28 cellular contexts compared by ENCODE assay signal in genomic region chr7:129393255-129393654, GRCh38.
"Had no signal": no experiment of that assay in that cellular context is flagged by ENCODE, and none has a peak within 500 bp of the region (broad histone marks: within the 10 kb centered on the region; RNA-seq: fewer than 3 reads in every experiment).

No MANE protein-coding gene starts in this region.

- H3K27ac Mint-ChIP-seq: activated CD4-positive, alpha-beta memory T cell treated with anti-CD3 and anti-CD28 coated beads for 36 hours; activated CD4-positive, alpha-beta T cell treated with anti-CD3 and anti-CD28 coated beads for 36 hours; activated CD4-positive, alpha-beta T cell treated with anti-CD3 and anti-CD28 coated beads, Interleukin-2, amount 10 ng/mL, durations not matched to agents 24 days and 14 days; activated CD8-positive, alpha-beta memory T cell treated with anti-CD3 and anti-CD28 coated beads, Interleukin-2, amount 10 ng/mL, durations not matched to agents 7 days and 5 days; activated CD8-positive, alpha-beta T cell treated with anti-CD3 and anti-CD28 coated beads, Interleukin-2, amount 10 ng/mL, durations not matched to agents 7 days and 5 days; activated naive CD4-positive, alpha-beta T cell treated with anti-CD3 and anti-CD28 coated beads for 36 hours; activated naive CD4-positive, alpha-beta T cell treated with anti-CD3 and anti-CD28 coated beads, Interleukin-2, amount 50 U/mL, for 24 hours; activated naive CD8-positive, alpha-beta T cell treated with anti-CD3 and anti-CD28 coated beads for 36 hours; activated naive CD8-positive, alpha-beta T cell treated with anti-CD3 and anti-CD28 coated beads, Interleukin-2, amount 50 U/mL, for 24 hours; activated T-helper 1 cell treated with anti-CD3 and anti-CD28 coated beads, Interleukin-12 subunit alpha, Interleukin-12 subunit beta, Interleukin-2, Interleukin-4 antibody, amounts not matched to agents 30 ng/mL and 10 ng/mL and 1 ng/mL, durations not matched to agents 14 hours and 24 hours and 36 hours; activated T-helper 2 cell treated with anti-CD3 and anti-CD28 coated beads, Interferon-gamma antibody, Interleukin-2, Interleukin-4, amounts not matched to agents 10 μg/mL and 5 μg/mL and 100 μg/mL, durations not matched to agents 14 hours and 24 hours and 36 hours had no signal

- H3K9me3 ChIP-seq: adrenal gland, body of pancreas, colonic mucosa had no signal

- H3K4me3 Mint-ChIP-seq: activated CD4-positive, alpha-beta memory T cell treated with anti-CD3 and anti-CD28 coated beads for 36 hours; activated CD4-positive, alpha-beta T cell treated with anti-CD3 and anti-CD28 coated beads for 36 hours; activated CD4-positive, alpha-beta T cell treated with anti-CD3 and anti-CD28 coated beads, Interleukin-2, amount 10 ng/mL, durations not matched to agents 24 days and 14 days; activated CD8-positive, alpha-beta memory T cell treated with anti-CD3 and anti-CD28 coated beads, Interleukin-2, amount 10 ng/mL, durations not matched to agents 7 days and 5 days; activated CD8-positive, alpha-beta T cell treated with anti-CD3 and anti-CD28 coated beads, Interleukin-2, amount 10 ng/mL, durations not matched to agents 7 days and 5 days; activated naive CD4-positive, alpha-beta T cell treated with anti-CD3 and anti-CD28 coated beads for 36 hours; activated naive CD4-positive, alpha-beta T cell treated with anti-CD3 and anti-CD28 coated beads, Interleukin-2, amount 50 U/mL, for 24 hours; activated naive CD8-positive, alpha-beta T cell treated with anti-CD3 and anti-CD28 coated beads for 36 hours; activated naive CD8-positive, alpha-beta T cell treated with anti-CD3 and anti-CD28 coated beads, Interleukin-2, amount 50 U/mL, for 24 hours; activated T-helper 1 cell treated with anti-CD3 and anti-CD28 coated beads, Interleukin-12 subunit alpha, Interleukin-12 subunit beta, Interleukin-2, Interleukin-4 antibody, amounts not matched to agents 30 ng/mL and 10 ng/mL and 1 ng/mL, durations not matched to agents 14 hours and 24 hours and 36 hours had no signal

- H3K27me3 ChIP-seq: adrenal gland, body of pancreas, colonic mucosa had no signal

- H3K4me1 ChIP-seq: body of pancreas, colonic mucosa had no signal

- ATAC-seq: activated CD4-positive, alpha-beta T cell treated with anti-CD3 and anti-CD28 coated beads for 36 hours; activated CD8-positive, alpha-beta memory T cell treated with anti-CD3 and anti-CD28 coated beads, Interleukin-2, amount 10 ng/mL, durations not matched to agents 7 days and 5 days; activated CD8-positive, alpha-beta T cell treated with anti-CD3 and anti-CD28 coated beads, Interleukin-2, amount 10 ng/mL, durations not matched to agents 7 days and 5 days; activated naive CD8-positive, alpha-beta T cell treated with anti-CD3 and anti-CD28 coated beads, Interleukin-2, amount 50 U/mL, for 24 hours; body of pancreas; esophagus mucosa had no signal

- H3K27ac ChIP-seq: body of pancreas, colonic mucosa had no signal

- H3K27me3 Mint-ChIP-seq: activated CD4-positive, alpha-beta memory T cell treated with anti-CD3 and anti-CD28 coated beads for 36 hours; activated CD4-positive, alpha-beta T cell treated with anti-CD3 and anti-CD28 coated beads for 36 hours; activated CD4-positive, alpha-beta T cell treated with anti-CD3 and anti-CD28 coated beads, Interleukin-2, amount 10 ng/mL, durations not matched to agents 24 days and 14 days; activated CD8-positive, alpha-beta memory T cell treated with anti-CD3 and anti-CD28 coated beads, Interleukin-2, amount 10 ng/mL, durations not matched to agents 7 days and 5 days; activated naive CD4-positive, alpha-beta T cell treated with anti-CD3 and anti-CD28 coated beads, Interleukin-2, amount 50 U/mL, for 24 hours; activated naive CD8-positive, alpha-beta T cell treated with anti-CD3 and anti-CD28 coated beads for 36 hours; activated naive CD8-positive, alpha-beta T cell treated with anti-CD3 and anti-CD28 coated beads, Interleukin-2, amount 50 U/mL, for 24 hours had no signal

- DNase-seq: activated CD4-positive, alpha-beta memory T cell treated with anti-CD3 and anti-CD28 coated beads for 36 hours; activated CD4-positive, alpha-beta T cell treated with anti-CD3 and anti-CD28 coated beads for 36 hours; activated CD4-positive, alpha-beta T cell treated with anti-CD3 and anti-CD28 coated beads, Interleukin-2, amount 10 ng/mL, durations not matched to agents 24 days and 14 days; activated CD4-positive, CD25-positive, alpha-beta regulatory T cell; activated CD4-positive, CD25-positive, alpha-beta regulatory T cell treated with anti-CD3 and anti-CD28 coated beads, Interleukin-2, amount 50 U/mL, for 72 hours; activated CD8-positive, alpha-beta memory T cell treated with anti-CD3 and anti-CD28 coated beads, Interleukin-2, amount 10 ng/mL, durations not matched to agents 7 days and 5 days; activated CD8-positive, alpha-beta memory T cell treated with anti-CD3 and anti-CD28 coated beads, Interleukin-2, amount 50 U/mL, for 4 hours; activated CD8-positive, alpha-beta T cell treated with anti-CD3 and anti-CD28 coated beads, Interleukin-2, amount 10 ng/mL, durations not matched to agents 7 days and 5 days; activated effector memory CD4-positive, alpha-beta T cell treated with anti-CD3 and anti-CD28 coated beads, Interleukin-2, amount 50 U/mL, for 16 hours; activated naive CD4-positive, alpha-beta T cell treated with anti-CD3 and anti-CD28 coated beads for 36 hours; activated naive CD8-positive, alpha-beta T cell treated with anti-CD3 and anti-CD28 coated beads for 36 hours; activated naive CD8-positive, alpha-beta T cell treated with anti-CD3 and anti-CD28 coated beads, Interleukin-2, amount 50 U/mL, for 24 hours; activated T-cell treated with anti-CD3 and anti-CD28 coated beads, Interleukin-2, amount 50 U/mL, for 1 hour; activated T-cell treated with anti-CD3 and anti-CD28 coated beads, Interleukin-2, amount 50 U/mL, for 48 hours; adrenal gland; amygdala; aorta; body of pancreas; central memory CD4-positive, alpha-beta T cell; cerebellar nuclear complex; colonic mucosa; effector CD8-positive, alpha-beta T cell; foreskin fibroblast; T-helper 2 cell had no signal

- H3K36me3 Mint-ChIP-seq: activated CD8-positive, alpha-beta memory T cell treated with anti-CD3 and anti-CD28 coated beads, Interleukin-2, amount 10 ng/mL, durations not matched to agents 7 days and 5 days; activated naive CD8-positive, alpha-beta T cell treated with anti-CD3 and anti-CD28 coated beads for 36 hours had no signal

- H3K9me3 Mint-ChIP-seq: activated CD4-positive, alpha-beta memory T cell treated with anti-CD3 and anti-CD28 coated beads for 36 hours; activated CD4-positive, alpha-beta T cell treated with anti-CD3 and anti-CD28 coated beads, Interleukin-2, amount 10 ng/mL, durations not matched to agents 24 days and 14 days; activated naive CD4-positive, alpha-beta T cell treated with anti-CD3 and anti-CD28 coated beads for 36 hours; activated naive CD4-positive, alpha-beta T cell treated with anti-CD3 and anti-CD28 coated beads, Interleukin-2, amount 50 U/mL, for 24 hours; activated naive CD8-positive, alpha-beta T cell treated with anti-CD3 and anti-CD28 coated beads for 36 hours; activated naive CD8-positive, alpha-beta T cell treated with anti-CD3 and anti-CD28 coated beads, Interleukin-2, amount 50 U/mL, for 24 hours; activated T-helper 1 cell treated with anti-CD3 and anti-CD28 coated beads, Interleukin-12 subunit alpha, Interleukin-12 subunit beta, Interleukin-2, Interleukin-4 antibody, amounts not matched to agents 30 ng/mL and 10 ng/mL and 1 ng/mL, durations not matched to agents 14 hours and 24 hours and 36 hours; activated T-helper 2 cell treated with anti-CD3 and anti-CD28 coated beads, Interferon-gamma antibody, Interleukin-2, Interleukin-4, amounts not matched to agents 10 μg/mL and 5 μg/mL and 100 μg/mL, durations not matched to agents 14 hours and 24 hours and 36 hours had no signal

- H3K4me1 Mint-ChIP-seq: activated CD4-positive, alpha-beta T cell treated with anti-CD3 and anti-CD28 coated beads for 36 hours; activated CD4-positive, alpha-beta T cell treated with anti-CD3 and anti-CD28 coated beads, Interleukin-2, amount 10 ng/mL, durations not matched to agents 24 days and 14 days; activated CD8-positive, alpha-beta memory T cell treated with anti-CD3 and anti-CD28 coated beads, Interleukin-2, amount 10 ng/mL, durations not matched to agents 7 days and 5 days; activated naive CD4-positive, alpha-beta T cell treated with anti-CD3 and anti-CD28 coated beads, Interleukin-2, amount 50 U/mL, for 24 hours; activated naive CD8-positive, alpha-beta T cell treated with anti-CD3 and anti-CD28 coated beads for 36 hours; activated naive CD8-positive, alpha-beta T cell treated with anti-CD3 and anti-CD28 coated beads, Interleukin-2, amount 50 U/mL, for 24 hours had no signal

- H3K36me3 ChIP-seq: adrenal gland, colonic mucosa had no signal

- H3K4me3 ChIP-seq: adrenal gland, body of pancreas, colonic mucosa had no signal
